1 cellular context compared by ENCODE assay signal in genomic region chr9:113456235-113456634, GRCh38.
TF ChIP-seq lines count a peak whose summit lies in the region.

No MANE protein-coding gene starts in this region.

TF ChIP-seq in SK-N-SH treated with all-trans-retinoic acid at 6 μM for 48 hours, 23 proteins besides CTCF, POLR2A, EP300 and RAD21:
- TF ChIP-seq POU6F1 (CRISPR knock-in tag; IDR thresholded peaks at IDR 0.05; ENCODE audit: borderline replicate concordance, low read depth) (no peak), ISL1 (CRISPR knock-in tag; IDR thresholded peaks at IDR 0.05) (0 out of 2 replicates have a peak, but pooled peaks have one; percentile 11)
